8 cellular contexts compared by ENCODE assay signal in the genomic region with DNA sequence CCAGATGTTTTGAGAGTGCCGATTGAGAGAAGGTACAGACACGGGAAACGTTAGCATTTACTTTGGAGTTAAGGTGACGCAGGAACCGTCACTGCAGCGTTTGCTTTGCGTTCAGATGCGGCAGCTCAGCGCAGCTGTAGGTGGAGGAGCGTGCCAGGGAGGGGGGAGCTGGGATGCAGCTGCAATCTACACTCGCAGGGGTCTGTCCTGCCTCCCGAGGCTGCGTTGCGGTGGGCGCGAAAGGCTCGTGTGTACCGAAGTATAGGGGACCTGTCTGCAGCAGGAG. TPM values are rescaled to one million over a fixed set of nuclear protein-coding genes. Genes with fewer than 3 reads are reported as not detected.
DNase-seq lines count a peak whose midpoint lies in the region; ATAC-seq and TF ChIP-seq lines count a peak whose summit lies in the region.

No MANE protein-coding gene starts in this region.

- H3K36me3 ChIP-seq in DND-41 (ENCODE audit: insufficient read depth, low read length): no peaks in the 10 kb centered on the region; the same call in 1 of the 2 replicates
- peaks cover 8% of the 10 kb centered on the region; the same call in 1 of the 2 replicates for H3K36me3 ChIP-seq in SJSA1

- peak; percentile 77 for ATAC-seq in DND-41 (ENCODE audit: insufficient read depth, low read depth)
- peak; percentile 37 for ATAC-seq in GM21390 (IDR thresholded peaks at IDR 0.05; ENCODE audit: unreplicated experiment)
- ATAC-seq in left lobe of liver: peak; percentile 31

- peak overlapping the region; percentile 74 for H3K9ac ChIP-seq in DND-41 (ENCODE audit: low read depth, low read length)

- DNase-seq in DND-41 (peak; percentile 79), HPDE6-E6E7 (ENCODE audit: extremely low spot score) (peak; percentile 35), SJSA1 (ENCODE audit: low read depth in 1 of 2, low spot score in 2 of 2) (peak in 1 of 2 experiments; percentile 53), cardiac fibroblast (ENCODE audit: low read depth in 2 of 2) (peak; percentile 49 to 60), left lobe of liver (ENCODE audit: low spot score) (no peak), SK-N-DZ (ENCODE audit: low spot score) (no peak)
- DNase-seq in stimulated activated CD8-positive, alpha-beta memory T cell treated with anti-CD3 and anti-CD28 coated beads, Interleukin-7, amount 100 ng/mL, for 48 hours (ENCODE audit: extremely low read depth in 1 of 2, low read depth in 1 of 2): peak; percentile 33 to 43

- peaks cover 33% of the 10 kb centered on the region for H3K4me1 ChIP-seq in DND-41 (ENCODE audit: insufficient read depth, low read length)
- H3K4me1 ChIP-seq in SJSA1 (replicated peaks): peaks cover 22% of the 10 kb centered on the region

- peak overlapping the region; percentile 94 for H3K4me2 ChIP-seq in DND-41 (ENCODE audit: insufficient read depth, low read length)

- H3K27me3 ChIP-seq in DND-41 (ENCODE audit: insufficient read depth, low read length, poor library complexity): peaks cover 16% of the 10 kb centered on the region
- no peaks in the 10 kb centered on the region for H3K27me3 ChIP-seq in SJSA1 (replicated peaks)

- peaks cover 23% of the 10 kb centered on the region for H3K79me2 ChIP-seq in DND-41 (ENCODE audit: insufficient read depth, low read length)

- peaks cover 18% of the 10 kb centered on the region for H4K20me1 ChIP-seq in DND-41 (ENCODE audit: insufficient read depth, low read length)

- H2AFZ ChIP-seq in DND-41 (ENCODE audit: low read depth, low read length): peak overlapping the region; percentile 80

- peak overlapping the region; percentile 59 to 80; a peak in 3 of 4 replicates for H3K4me3 ChIP-seq in DND-41 (ENCODE audit: low read depth in 1 of 2, low read length in 2 of 2)
- H3K4me3 ChIP-seq in SJSA1: peak overlapping the region; percentile 84
- H3K4me3 ChIP-seq in cardiac fibroblast (replicated peaks in 1 of 2; ENCODE audit: low read depth in 2 of 2, low read length in 2 of 2): peak overlapping the region; percentile 69 to 79

- H3K27ac ChIP-seq in DND-41 (ENCODE audit: low read length) (peak overlapping the region; percentile 40), SJSA1 (peak overlapping the region; percentile 20; the same call in 1 of the 2 replicates)

- H3K9me3 ChIP-seq in DND-41 (ENCODE audit: insufficient read depth, low read length, severe bottlenecking) (no peaks in the 10 kb centered on the region), SJSA1 (replicated peaks) (no peaks in the 10 kb centered on the region)

- TF ChIP-seq CTCF in DND-41 (IDR thresholded peaks at IDR 0.05; ENCODE audit: borderline replicate concordance, extremely low read depth, low read length, poor library complexity, severe bottlenecking) (no peak), cardiac fibroblast (IDR thresholded peaks at IDR 0.05; ENCODE audit: low read depth, low read length) (no peak)

RNA-seq across cellular contexts. Expression of a gene that starts 0.4 kb away (rescaled TPM):
- 20.9 and 52.2 TPM in 2 replicates for total RNA-seq in SJSA1 (2014; rRNA removed; shearing (Covaris generic))
- total RNA-seq in left lobe of liver: 17.1 TPM
- polyA plus RNA-seq in SK-N-DZ (2014; cell fraction: cytosol; rRNA removed): 37.3 and 42.3 TPM in 2 replicates
- polyA plus RNA-seq in SK-N-DZ (2014; cell fraction: nucleus; rRNA removed): 27.8 and 37.0 TPM in 2 replicates

RNA-seq across cellular contexts. Expression of a gene that starts 12.6 kb away (rescaled TPM):
- 7.0 and 10.4 TPM in 2 replicates for total RNA-seq in SJSA1 (2014; rRNA removed; shearing (Covaris generic))
- total RNA-seq in left lobe of liver: 7.5 TPM
- polyA plus RNA-seq in SK-N-DZ (2014; cell fraction: cytosol; rRNA removed): 11.3 and 12.7 TPM in 2 replicates
- 14.2 and 22.1 TPM in 2 replicates for polyA plus RNA-seq in SK-N-DZ (2014; cell fraction: nucleus; rRNA removed)

RNA-seq across cellular contexts. Expression of a gene that starts 41.8 kb away (rescaled TPM):
- 21.2 and 32.2 TPM in 2 replicates for total RNA-seq in SJSA1 (2014; rRNA removed; shearing (Covaris generic))
- total RNA-seq in left lobe of liver: 19.2 TPM
- polyA plus RNA-seq in SK-N-DZ (2014; cell fraction: cytosol; rRNA removed): 23.5 and 25.5 TPM in 2 replicates
- polyA plus RNA-seq in SK-N-DZ (2014; cell fraction: nucleus; rRNA removed): 33.4 and 53.4 TPM in 2 replicates

Comparison
In these comparisons a context has a peak if more than half of its experiments do, and no peak if none do; other contexts are left out.
1. DNase-seq: peak in DND-41 (single experiment), HPDE6-E6E7 (single experiment), cardiac fibroblast (2 of 2) and stimulated activated CD8-positive, alpha-beta memory T cell treated with anti-CD3 and anti-CD28 coated beads, Interleukin-7, amount 100 ng/mL, for 48 hours (2 of 2); none in left lobe of liver (single experiment) and SK-N-DZ (single experiment).
2. Peak in every context shown above with its lines, with median percentiles within 50 percentile points of each other: ATAC-seq and H3K4me3 ChIP-seq.